In genomic region chr21:45075606-45076244, GRCh38 we compare ENCODE assay signal across 8 cellular contexts. TPM values are rescaled to one million over a fixed set of nuclear protein-coding genes. Genes with fewer than 3 reads are reported as not detected.
DNase-seq lines count a peak whose midpoint lies in the region; ATAC-seq and TF ChIP-seq lines count a peak whose summit lies in the region.

No MANE protein-coding gene starts in this region.

- ATAC-seq in SK-N-SH treated with all-trans-retinoic acid at 6 μM for 48 hours (no peak), GM21723 (IDR thresholded peaks at IDR 0.05; ENCODE audit: unreplicated experiment) (no peak), GM18861 (IDR thresholded peaks at IDR 0.05; ENCODE audit: unreplicated experiment) (no peak)
- no peak for ATAC-seq in stimulated activated naive B cell treated with anti-CD40 and anti-IgM and Interleukin-4, amounts not matched to agents 10 μg/mL and 1 μg/mL and 100 μg/mL, for 72 hours (replicated peaks)

- no peaks in the 10 kb centered on the region for H3K36me3 ChIP-seq in SK-N-SH (replicated peaks in 1 of 2; ENCODE audit: control insufficient read depth in 1 of 2, insufficient read depth in 2 of 2, low read length in 1 of 2)

- H3K27ac Mint-ChIP-seq in activated T-helper 1 cell treated with anti-CD3 and anti-CD28 coated beads, Interleukin-12 subunit alpha, Interleukin-12 subunit beta, Interleukin-2, Interleukin-4 antibody, amounts not matched to agents 30 ng/mL and 10 ng/mL and 1 ng/mL, durations not matched to agents 14 hours and 24 hours and 36 hours = peak overlapping the region; percentile 64
- peak overlapping the region; percentile 91 for H3K27ac Mint-ChIP-seq in stimulated activated naive B cell treated with anti-CD40 and anti-IgM and Interleukin-4, amounts not matched to agents 10 μg/mL and 1 μg/mL and 100 μg/mL, for 72 hours

- H3K9me3 Mint-ChIP-seq in activated T-helper 1 cell treated with anti-CD3 and anti-CD28 coated beads, Interleukin-12 subunit alpha, Interleukin-12 subunit beta, Interleukin-2, Interleukin-4 antibody, amounts not matched to agents 30 ng/mL and 10 ng/mL and 1 ng/mL, durations not matched to agents 14 hours and 24 hours and 36 hours = no peaks in the 10 kb centered on the region
- H3K9me3 Mint-ChIP-seq in stimulated activated naive B cell treated with anti-CD40 and anti-IgM and Interleukin-4, amounts not matched to agents 10 μg/mL and 1 μg/mL and 100 μg/mL, for 72 hours = no peaks in the 10 kb centered on the region

- H3K4me3 ChIP-seq in SK-N-SH (ENCODE audit: low read depth in 2 of 2, low read length in 1 of 2) (peak overlapping the region; percentile 78 to 93), iPS-18c (ENCODE audit: insufficient read depth, low read depth, low read length) (peak overlapping the region; percentile 57)

- POLR2A ChIA-PET in SK-N-SH (lab: Yijun Ruan, JAX) = no interaction called here

- no peak overlapping the region for H2AFZ ChIP-seq in SK-N-SH (ENCODE audit: low read depth)

- H4K20me1 ChIP-seq in SK-N-SH (ENCODE audit: insufficient read depth) = no peaks in the 10 kb centered on the region

- peak overlapping the region in 1 of 2 experiments; percentile 26; a peak in 1 of 4 replicates for H3K27ac ChIP-seq in SK-N-SH (ENCODE audit: low read depth in 2 of 2, low read length in 1 of 2)

- DNase-seq in SK-N-SH (no peak), NCI-H2227 treated with DMSO at 0.1 percent for 48 hours (lab: John Stamatoyannopoulos, UW) (no peak)
- DNase-seq in activated T-helper 1 cell treated with anti-CD3 and anti-CD28 coated beads, Interleukin-12 subunit alpha, Interleukin-12 subunit beta, Interleukin-2, Interleukin-4 antibody, amounts not matched to agents 30 ng/mL and 10 ng/mL and 1 ng/mL, durations not matched to agents 14 hours and 24 hours and 36 hours (ENCODE audit: low spot score) = no peak
- DNase-seq in stimulated activated naive B cell treated with anti-CD40 and anti-IgM and Interleukin-4, amounts not matched to agents 10 μg/mL and 1 μg/mL and 100 μg/mL, for 72 hours = no peak

- TF ChIP-seq CTCF in SK-N-SH (IDR thresholded peaks at IDR 0.05) = no peak

- H3K9me3 ChIP-seq in SK-N-SH (no peaks in the 10 kb centered on the region), iPS-18c (ENCODE audit: control insufficient read depth, insufficient read depth, low read length) (no peaks in the 10 kb centered on the region)

- no peak for TF ChIP-seq RAD21 in SK-N-SH (IDR thresholded peaks at IDR 0.05; ENCODE audit: low read length)

- H3K27me3 ChIP-seq in SK-N-SH (ENCODE audit: insufficient read depth) = no peaks in the 10 kb centered on the region

- H3K27me3 Mint-ChIP-seq in activated T-helper 1 cell treated with anti-CD3 and anti-CD28 coated beads, Interleukin-12 subunit alpha, Interleukin-12 subunit beta, Interleukin-2, Interleukin-4 antibody, amounts not matched to agents 30 ng/mL and 10 ng/mL and 1 ng/mL, durations not matched to agents 14 hours and 24 hours and 36 hours (ENCODE audit: insufficient read depth) = no peaks in the 10 kb centered on the region
- H3K27me3 Mint-ChIP-seq in stimulated activated naive B cell treated with anti-CD40 and anti-IgM and Interleukin-4, amounts not matched to agents 10 μg/mL and 1 μg/mL and 100 μg/mL, for 72 hours = no peaks in the 10 kb centered on the region

- intact Hi-C loops in activated T-helper 1 cell treated with anti-CD3 and anti-CD28 coated beads, Interleukin-12 subunit alpha, Interleukin-12 subunit beta, Interleukin-2, Interleukin-4 antibody, amounts not matched to agents 30 ng/mL and 10 ng/mL and 1 ng/mL, durations not matched to agents 14 hours and 24 hours and 36 hours (cut with micrococcal nuclease) = loop anchor here (5.0 to 10.0 kb wide), 2 partner anchors 148 to 271 kb away; partner anchors contain the start of gene UBE2G2

- no peaks in the 10 kb centered on the region for H3K9me2 ChIP-seq in SK-N-SH

- peaks cover 56% of the 10 kb centered on the region for H3K4me1 Mint-ChIP-seq in activated T-helper 1 cell treated with anti-CD3 and anti-CD28 coated beads, Interleukin-12 subunit alpha, Interleukin-12 subunit beta, Interleukin-2, Interleukin-4 antibody, amounts not matched to agents 30 ng/mL and 10 ng/mL and 1 ng/mL, durations not matched to agents 14 hours and 24 hours and 36 hours (ENCODE audit: low read depth)
- H3K4me1 Mint-ChIP-seq in stimulated activated naive B cell treated with anti-CD40 and anti-IgM and Interleukin-4, amounts not matched to agents 10 μg/mL and 1 μg/mL and 100 μg/mL, for 72 hours = peaks cover 38 to 55% of the 10 kb centered on the region in 2 donors

- CTCF ChIA-PET in SK-N-SH (lab: Yijun Ruan, JAX) = interaction anchor here (0.6 to 5.6 kb wide), 4 partner anchors 17 to 62 kb away, joined by 3 to 30 read pairs (median 12); no protein-coding TSS in a partner anchor

- H3K79me2 ChIP-seq in SK-N-SH (ENCODE audit: insufficient read depth) = peaks cover 43% of the 10 kb centered on the region

- H3K4me2 ChIP-seq in SK-N-SH = peak overlapping the region; percentile 89

- 62% methylated on average over 17 of the region's 17 CpGs for WGBS in SK-N-SH (ENCODE audit: low lambda C conversion rate)

- no peak for TF ChIP-seq EP300 in SK-N-SH (IDR thresholded peaks at IDR 0.05; ENCODE audit: borderline replicate concordance in 1 of 2, low read depth in 1 of 2, low read length in 1 of 2)

- peak overlapping the region; percentile 85 for H3K4me3 Mint-ChIP-seq in activated T-helper 1 cell treated with anti-CD3 and anti-CD28 coated beads, Interleukin-12 subunit alpha, Interleukin-12 subunit beta, Interleukin-2, Interleukin-4 antibody, amounts not matched to agents 30 ng/mL and 10 ng/mL and 1 ng/mL, durations not matched to agents 14 hours and 24 hours and 36 hours
- H3K4me3 Mint-ChIP-seq in stimulated activated naive B cell treated with anti-CD40 and anti-IgM and Interleukin-4, amounts not matched to agents 10 μg/mL and 1 μg/mL and 100 μg/mL, for 72 hours = peak overlapping the region; percentile 86 to 89

- H3F3A ChIP-seq in SK-N-SH (replicated peaks; ENCODE audit: insufficient read depth) = peaks cover 8% of the 10 kb centered on the region

- peaks cover 1% of the 10 kb centered on the region for H3K36me3 Mint-ChIP-seq in activated T-helper 1 cell treated with anti-CD3 and anti-CD28 coated beads, Interleukin-12 subunit alpha, Interleukin-12 subunit beta, Interleukin-2, Interleukin-4 antibody, amounts not matched to agents 30 ng/mL and 10 ng/mL and 1 ng/mL, durations not matched to agents 14 hours and 24 hours and 36 hours (ENCODE audit: low read depth)
- H3K36me3 Mint-ChIP-seq in stimulated activated naive B cell treated with anti-CD40 and anti-IgM and Interleukin-4, amounts not matched to agents 10 μg/mL and 1 μg/mL and 100 μg/mL, for 72 hours = peaks cover 3 to 26% of the 10 kb centered on the region in 2 donors

- peak overlapping the region; percentile 48 for H3K9ac ChIP-seq in SK-N-SH

- H3K4me1 ChIP-seq in SK-N-SH (ENCODE audit: control insufficient read depth in 1 of 2, insufficient read depth in 2 of 2, low read depth in 1 of 2, low read length in 1 of 2) = peaks cover 10 to 20% of the 10 kb centered on the region in 2 experiments; a peak in 3 of 4 replicates

TF ChIP-seq in SK-N-SH, 30 proteins besides CTCF, POLR2A, EP300 and RAD21 (continues in another document):
- TF ChIP-seq MAX (IDR thresholded peaks at IDR 0.05; ENCODE audit: low read depth) (no peak), GABPA (IDR thresholded peaks at IDR 0.05; ENCODE audit: low read depth) (no peak), ZBTB33 (IDR thresholded peaks at IDR 0.05; ENCODE audit: borderline replicate concordance, low read depth) (no peak)

TF ChIP-seq in SK-N-SH treated with all-trans-retinoic acid at 6 μM for 48 hours, 23 proteins besides CTCF, POLR2A, EP300 and RAD21 (continues in another document):
- no peak for TF ChIP-seq ARNTL (CRISPR knock-in tag; IDR thresholded peaks at IDR 0.05; ENCODE audit: borderline replicate concordance, low read depth)
- no peak for TF ChIP-seq TCF4 (CRISPR knock-in tag; IDR thresholded peaks at IDR 0.05; ENCODE audit: borderline replicate concordance)
- TF ChIP-seq ZNF8 (CRISPR knock-in tag; IDR thresholded peaks at IDR 0.05) = no peak
- no peak for TF ChIP-seq OSR1 (CRISPR knock-in tag; IDR thresholded peaks at IDR 0.05)
- no peak for TF ChIP-seq RARB (CRISPR knock-in tag; IDR thresholded peaks at IDR 0.05)
- TF ChIP-seq ZC3H10 (CRISPR knock-in tag; IDR thresholded peaks at IDR 0.05) = no peak
- TF ChIP-seq ZFP30 (CRISPR knock-in tag; IDR thresholded peaks at IDR 0.05) = no peak
- TF ChIP-seq PPARA (CRISPR knock-in tag; IDR thresholded peaks at IDR 0.05; ENCODE audit: borderline replicate concordance) = no peak
- no peak for TF ChIP-seq SNAI2 (CRISPR knock-in tag; IDR thresholded peaks at IDR 0.05)
- no peak for TF ChIP-seq ZFP3 (CRISPR knock-in tag; IDR thresholded peaks at IDR 0.05)
- no peak for TF ChIP-seq PATZ1 (CRISPR knock-in tag; IDR thresholded peaks at IDR 0.05; ENCODE audit: borderline replicate concordance)

RNA-seq across cellular contexts. Expression of gene ADARB1, which starts 1.3 kb away (rescaled TPM):
- 7.6 and 7.8 TPM in 2 replicates for polyA plus RNA-seq in SK-N-SH (2012; rRNA removed)
- 5.7 and 6.8 TPM in 2 replicates for polyA plus RNA-seq in SK-N-SH (2012; cell fraction: cytosol; rRNA removed)
- polyA plus RNA-seq in SK-N-SH (2012; cell fraction: nucleus; rRNA removed) = 27.2 and 32.0 TPM in 2 replicates
- 24.8 and 25.9 TPM in 2 replicates for total RNA-seq in activated T-helper 1 cell treated with anti-CD3 and anti-CD28 coated beads, Interleukin-12 subunit alpha, Interleukin-12 subunit beta, Interleukin-2, Interleukin-4 antibody, amounts not matched to agents 30 ng/mL and 10 ng/mL and 1 ng/mL, durations not matched to agents 14 hours and 24 hours and 36 hours
